21 cellular contexts compared by ENCODE assay signal in the genomic region with DNA sequence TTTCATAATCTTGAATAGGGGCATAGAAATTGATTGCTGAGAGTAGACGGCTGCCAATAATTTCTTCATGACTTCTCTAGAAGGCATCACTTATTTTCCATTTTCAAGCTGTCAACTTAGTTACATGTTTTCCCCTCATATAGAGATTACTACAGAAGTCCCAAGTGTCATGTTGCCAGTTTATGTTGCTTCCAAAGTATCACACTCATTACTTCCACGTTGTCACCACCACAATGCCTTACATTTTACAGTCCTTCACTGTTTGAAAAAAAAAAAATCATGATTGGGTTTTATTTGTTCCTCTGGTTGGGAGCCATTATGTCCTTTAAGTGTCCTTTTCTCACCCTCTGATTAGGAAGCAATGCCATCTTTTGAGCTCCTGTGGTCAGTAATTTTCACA.
"Had no signal": no experiment of that assay in that cellular context is flagged by ENCODE, and none has a peak within 500 bp of the region (broad histone marks: within the 10 kb centered on the region; RNA-seq: fewer than 3 reads in every experiment).

No MANE protein-coding gene starts in this region.

- ATAC-seq: left cardiac atrium, left colon, left lobe of liver, left lung, left ventricle myocardium superior, lower lobe of right lung, mucosa of descending colon had no signal

- H3K79me2 ChIP-seq: hepatocyte had no signal

- H3K9me3 ChIP-seq: left lung, left ventricle myocardium inferior, lower lobe of right lung, mucosa of descending colon had no signal

- H3K4me1 ChIP-seq: left lung, left ventricle myocardium inferior, lower lobe of right lung had no signal

- H3K36me3 ChIP-seq: left lung, left ventricle myocardium inferior, lower lobe of right lung had no signal

- H3K27me3 ChIP-seq: hepatocyte, left lung had no signal

- H3K4me2 ChIP-seq: hepatocyte had no signal

- DNase-seq: hippocampal formation, hypothalamus, immature natural killer cell, islet precursor cell, kidney, kidney glomerular epithelial cell, left cardiac atrium, left colon, left lung, left ventricle myocardium inferior, left ventricle myocardium superior, lower lobe of right lung, mammary epithelial cell, mesenchymal stem cell, mesendoderm, midbrain, mucosa of descending colon, naive B cell had no signal

- H2AFZ ChIP-seq: hepatocyte had no signal

- H3K4me3 ChIP-seq: hepatocyte, left lung, left ventricle myocardium inferior, lower lobe of right lung, lung, mucosa of descending colon had no signal

- H3K27ac ChIP-seq: hepatocyte, left lung, left ventricle myocardium inferior, lower lobe of right lung had no signal
